In the genomic region with DNA sequence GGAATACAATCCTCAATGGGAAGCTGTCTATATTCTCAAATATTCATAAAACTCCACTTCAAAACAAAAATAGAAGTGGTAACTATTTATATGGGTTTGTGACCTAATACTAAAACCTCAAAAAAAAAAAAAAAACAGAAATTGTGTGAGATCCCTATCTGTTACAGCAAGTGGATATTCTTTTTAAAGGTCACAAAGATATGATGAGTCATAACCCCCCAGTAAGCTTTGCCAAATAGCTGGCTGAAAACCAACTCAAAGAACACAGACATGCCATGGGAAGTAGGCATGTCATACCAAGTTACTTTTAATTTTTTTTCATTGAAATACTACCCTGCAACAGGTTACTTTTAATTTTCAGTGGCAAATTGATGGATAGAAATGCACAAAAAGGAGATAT, we compare ENCODE assay signal across 9 cellular contexts.
DNase-seq lines count a peak whose midpoint lies in the region; ATAC-seq and TF ChIP-seq lines count a peak whose summit lies in the region.
"Had no signal": no experiment of that assay in that cellular context is flagged by ENCODE, and none has a peak within 500 bp of the region (broad histone marks: within the 10 kb centered on the region; RNA-seq: fewer than 3 reads in every experiment).

No MANE protein-coding gene starts in this region.

- peak; percentile 25 for DNase-seq in DMS 273 (lab: John Stamatoyannopoulos, UW; ENCODE audit: unreplicated experiment)
- no peak for DNase-seq in DMS 273 treated with DMSO at 0.1 percent for 48 hours (lab: John Stamatoyannopoulos, UW)
- DNase-seq in NOMO-1 treated with DMSO at 0.1 percent for 48 hours (lab: John Stamatoyannopoulos, UW; ENCODE audit: unreplicated experiment), result peak; percentile 62
- DNase-seq in central memory CD4-positive, alpha-beta T cell, result peak; percentile 62
- no peak for DNase-seq in gastrocnemius medialis
- DNase-seq in GOT3 (lab: John Stamatoyannopoulos, UW), result no peak
- no peak for DNase-seq in NCI-H2107 treated with DMSO at 0.1 percent for 48 hours (lab: John Stamatoyannopoulos, UW; ENCODE audit: unreplicated experiment)
- no peak for DNase-seq in NCI-H345 (lab: John Stamatoyannopoulos, UW)

- H3K4me3 ChIP-seq in gastrocnemius medialis, result no peak overlapping the region

- H3K27me3 ChIP-seq in gastrocnemius medialis, result no peaks in the 10 kb centered on the region

- in situ Hi-C loops in gastrocnemius medialis (cut with MboI; ENCODE audit: low sequenced_read_pairs in 4 of 4), result no loop called here

- no peak overlapping the region for H3K27ac ChIP-seq in gastrocnemius medialis
- H3K27ac ChIP-seq: 22Rv1 had no signal

- TF ChIP-seq CTCF in gastrocnemius medialis (IDR thresholded peaks at IDR 0.05 in 4 of 5, conservative IDR thresholded peaks at IDR 0.05 in 1 of 5), result no peak

- intact Hi-C loops in gastrocnemius medialis (cut with DNase I; ENCODE audit: low total_unique reads), result no loop called here

- peak; percentile 69 to 80 for ATAC-seq in gastrocnemius medialis

- H3K9me3 ChIP-seq in gastrocnemius medialis, result no peaks in the 10 kb centered on the region

- TF ChIP-seq POLR2A in gastrocnemius medialis (IDR thresholded peaks at IDR 0.05), result no peak

- H3K4me1 ChIP-seq in gastrocnemius medialis, result peaks cover 50 to 53% of the 10 kb centered on the region in 2 donors

- no peaks in the 10 kb centered on the region for H3K36me3 ChIP-seq in gastrocnemius medialis

Comparison
In these comparisons a context has a peak if more than half of its experiments do, and no peak if none do; other contexts are left out.
1. DNase-seq: peak in DMS 273 (single experiment), NOMO-1 treated with DMSO at 0.1 percent for 48 hours (single experiment) and central memory CD4-positive, alpha-beta T cell (single experiment); none in DMS 273 treated with DMSO at 0.1 percent for 48 hours (single experiment), gastrocnemius medialis (0 of 2), GOT3 (single experiment), NCI-H2107 treated with DMSO at 0.1 percent for 48 hours (single experiment) and NCI-H345 (single experiment).